ENCODE assay signal across 8 cellular contexts in genomic region chr1:147700042-147700711, GRCh38. TPM values are rescaled to one million over a fixed set of nuclear protein-coding genes. Genes with fewer than 3 reads are reported as not detected.
DNase-seq lines count a peak whose midpoint lies in the region; ATAC-seq and TF ChIP-seq lines count a peak whose summit lies in the region.

No MANE protein-coding gene starts in this region.

- peak overlapping the region; percentile 39 for H3K4me3 Mint-ChIP-seq in activated naive CD8-positive, alpha-beta T cell

- peak; percentile 75 for DNase-seq in ELR (ENCODE audit: low read depth)
- DNase-seq in LoVo (ENCODE audit: low spot score): peak; percentile 64
- DNase-seq in SKM-1 (lab: John Stamatoyannopoulos, UW; ENCODE audit: unreplicated experiment): peak; percentile 30
- DNase-seq in Right ventricle myocardium superior: peak; percentile 49
- peak in 8 of 10 donors; percentile 28 to 93 (median 67) for DNase-seq in posterior cingulate gyrus
- DNase-seq in uterus: peak; percentile 60 to 62

- peak; percentile 57 to 82 (median 68) for TF ChIP-seq CTCF in uterus (IDR thresholded peaks at IDR 0.05)

- H3K4me1 Mint-ChIP-seq in activated naive CD8-positive, alpha-beta T cell (ENCODE audit: low read depth): peaks cover 5% of the 10 kb centered on the region

- H3K9me3 ChIP-seq in uterus: no peaks in the 10 kb centered on the region

- H3K4me1 ChIP-seq in uterus: no peaks in the 10 kb centered on the region

- no peaks in the 10 kb centered on the region for H3K27me3 ChIP-seq in uterus

- intact Hi-C loops in Right ventricle myocardium superior (cut with DNase I): loop anchor here (10.0 kb wide), 1 partner anchor 205 kb away; no protein-coding TSS in a partner anchor
- intact Hi-C loops in posterior cingulate gyrus (cut with DNase I): no loop called here
- intact Hi-C loops in uterus (cut with DNase I; ENCODE audit: low total_unique reads): no loop called here

- peak overlapping the region; percentile 30 for H3K27ac Mint-ChIP-seq in activated naive CD8-positive, alpha-beta T cell

- H3K4me3 ChIP-seq in uterus: no peak overlapping the region

- no peaks in the 10 kb centered on the region for H3K9me3 Mint-ChIP-seq in activated naive CD8-positive, alpha-beta T cell (ENCODE audit: low read depth)

- H3K27ac ChIP-seq in uterus: peak overlapping the region in 1 of 2 donors; percentile 70

- TF ChIP-seq POLR2A in uterus (IDR thresholded peaks at IDR 0.05): no peak

- H3K36me3 ChIP-seq in uterus: no peaks in the 10 kb centered on the region

- H3K27me3 Mint-ChIP-seq in activated naive CD8-positive, alpha-beta T cell: peaks cover 8% of the 10 kb centered on the region

- no peaks in the 10 kb centered on the region for H3K36me3 Mint-ChIP-seq in activated naive CD8-positive, alpha-beta T cell

- ATAC-seq in Right ventricle myocardium superior (ENCODE audit: poor library complexity): peak; percentile 87
- no peak for ATAC-seq in GM21619 (IDR thresholded peaks at IDR 0.05; ENCODE audit: unreplicated experiment)

RNA-seq across cellular contexts. Expression of gene ACP6, which starts 29.9 kb away (rescaled TPM):
- total RNA-seq in Right ventricle myocardium superior (9.1 TPM), uterus (10 to 100 TPM in 2 of 4 donors, 1 to 10 TPM in 2; 3.6 to 29.3 (median 9.7) TPM)
